In the genomic region with DNA sequence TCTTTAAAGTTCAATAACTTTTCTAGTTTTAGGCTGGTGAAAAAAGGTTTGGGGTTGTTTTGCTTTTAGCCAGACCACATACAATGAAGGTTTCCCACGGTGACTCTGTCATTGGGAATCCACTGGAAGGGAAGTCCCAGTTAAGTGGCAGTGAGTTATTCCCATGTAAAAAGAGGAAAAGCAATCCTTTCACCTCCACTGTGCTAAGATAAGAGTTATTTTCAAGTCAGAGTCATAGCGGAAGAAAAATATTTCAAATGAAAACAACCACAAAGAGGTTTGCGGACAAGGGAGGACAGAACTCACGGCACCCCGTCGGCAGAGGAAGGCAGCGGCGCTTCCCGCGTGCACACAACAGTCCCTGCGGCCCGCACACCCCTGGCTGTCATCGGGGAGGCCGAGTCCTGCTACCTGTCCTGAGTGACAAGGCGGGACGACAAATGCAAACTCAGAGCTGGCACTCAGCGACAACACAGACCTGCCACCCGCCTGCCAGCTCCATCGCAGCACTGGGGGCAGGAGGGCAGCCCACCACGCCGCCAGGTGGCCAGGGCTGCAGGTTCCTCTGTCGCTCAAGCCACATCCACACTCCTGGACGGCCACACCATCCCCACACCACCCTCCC, we compare ENCODE assay signal across 1 cellular context.
TF ChIP-seq lines count a peak whose summit lies in the region.

No MANE protein-coding gene starts in this region.

TF ChIP-seq in IMR-90, 13 proteins besides CTCF, POLR2A, EP300 and RAD21:
- TF ChIP-seq CEBPB (IDR thresholded peaks at IDR 0.05; ENCODE audit: low read depth, low read length): no peak
- no peak for TF ChIP-seq SMC3 (IDR thresholded peaks at IDR 0.05; ENCODE audit: low read depth, low read length)
- TF ChIP-seq, protein P1, sequence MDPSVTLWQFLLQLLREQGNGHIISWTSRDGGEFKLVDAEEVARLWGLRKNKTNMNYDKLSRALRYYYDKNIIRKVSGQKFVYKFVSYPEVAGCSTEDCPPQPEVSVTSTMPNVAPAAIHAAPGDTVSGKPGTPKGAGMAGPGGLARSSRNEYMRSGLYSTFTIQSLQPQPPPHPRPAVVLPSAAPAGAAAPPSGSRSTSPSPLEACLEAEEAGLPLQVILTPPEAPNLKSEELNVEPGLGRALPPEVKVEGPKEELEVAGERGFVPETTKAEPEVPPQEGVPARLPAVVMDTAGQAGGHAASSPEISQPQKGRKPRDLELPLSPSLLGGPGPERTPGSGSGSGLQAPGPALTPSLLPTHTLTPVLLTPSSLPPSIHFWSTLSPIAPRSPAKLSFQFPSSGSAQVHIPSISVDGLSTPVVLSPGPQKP (IDR thresholded peaks at IDR 0.05; ENCODE audit: borderline replicate concordance, low read depth, low read length): no peak
- no peak for TF ChIP-seq MXI1 (IDR thresholded peaks at IDR 0.05; ENCODE audit: borderline replicate concordance, low read depth, low read length)
- no peak for TF ChIP-seq MAZ (IDR thresholded peaks at IDR 0.05; ENCODE audit: borderline replicate concordance, low read depth, low read length)
- no peak for TF ChIP-seq RFX5 (IDR thresholded peaks at IDR 0.05; ENCODE audit: low read depth, low read length)
- TF ChIP-seq RCOR1 (IDR thresholded peaks at IDR 0.05; ENCODE audit: insufficient replicate concordance, low read length): no peak
- TF ChIP-seq MAFK (IDR thresholded peaks at IDR 0.05; ENCODE audit: low read depth, low read length): no peak
- TF ChIP-seq FOS (IDR thresholded peaks at IDR 0.05; ENCODE audit: low read depth, low read length): no peak
- no peak for TF ChIP-seq NFE2L2 (IDR thresholded peaks at IDR 0.05; ENCODE audit: low read depth, low read length)
- TF ChIP-seq, protein P2, sequence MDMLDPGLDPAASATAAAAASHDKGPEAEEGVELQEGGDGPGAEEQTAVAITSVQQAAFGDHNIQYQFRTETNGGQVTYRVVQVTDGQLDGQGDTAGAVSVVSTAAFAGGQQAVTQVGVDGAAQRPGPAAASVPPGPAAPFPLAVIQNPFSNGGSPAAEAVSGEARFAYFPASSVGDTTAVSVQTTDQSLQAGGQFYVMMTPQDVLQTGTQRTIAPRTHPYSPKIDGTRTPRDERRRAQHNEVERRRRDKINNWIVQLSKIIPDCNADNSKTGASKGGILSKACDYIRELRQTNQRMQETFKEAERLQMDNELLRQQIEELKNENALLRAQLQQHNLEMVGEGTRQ (IDR thresholded peaks at IDR 0.05; ENCODE audit: low read depth, low read length): no peak
- no peak for TF ChIP-seq CHD1 (IDR thresholded peaks at IDR 0.05; ENCODE audit: low read depth, low read length)
- no peak for TF ChIP-seq BHLHE40 (IDR thresholded peaks at IDR 0.05; ENCODE audit: low read depth, low read length)
TF ChIP-seq in IMR-90: peak in this region for 0.
